ENCODE assay signal across 1 cellular context in genomic region chr2:85383850-85384249, GRCh38.
TF ChIP-seq lines count a peak whose summit lies in the region.

No MANE protein-coding gene starts in this region.

TF ChIP-seq in HCT116, 20 proteins besides CTCF, POLR2A, EP300 and RAD21 (continued from another document):
- TF ChIP-seq POLR2AphosphoS5 (IDR thresholded peaks at IDR 0.05; ENCODE audit: low read depth, low read length) (no peak), SRF (IDR thresholded peaks at IDR 0.05; ENCODE audit: low read depth) (no peak), ZFX (IDR thresholded peaks at IDR 0.05) (no peak), YY1 (IDR thresholded peaks at IDR 0.05; ENCODE audit: extremely low read depth, insufficient replicate concordance, low read depth, low read length) (no peak), SIN3A (IDR thresholded peaks at IDR 0.05; ENCODE audit: low read depth) (no peak), FOSL1 (IDR thresholded peaks at IDR 0.05; ENCODE audit: low read depth) (no peak)
- TF ChIP-seq, protein P1, sequence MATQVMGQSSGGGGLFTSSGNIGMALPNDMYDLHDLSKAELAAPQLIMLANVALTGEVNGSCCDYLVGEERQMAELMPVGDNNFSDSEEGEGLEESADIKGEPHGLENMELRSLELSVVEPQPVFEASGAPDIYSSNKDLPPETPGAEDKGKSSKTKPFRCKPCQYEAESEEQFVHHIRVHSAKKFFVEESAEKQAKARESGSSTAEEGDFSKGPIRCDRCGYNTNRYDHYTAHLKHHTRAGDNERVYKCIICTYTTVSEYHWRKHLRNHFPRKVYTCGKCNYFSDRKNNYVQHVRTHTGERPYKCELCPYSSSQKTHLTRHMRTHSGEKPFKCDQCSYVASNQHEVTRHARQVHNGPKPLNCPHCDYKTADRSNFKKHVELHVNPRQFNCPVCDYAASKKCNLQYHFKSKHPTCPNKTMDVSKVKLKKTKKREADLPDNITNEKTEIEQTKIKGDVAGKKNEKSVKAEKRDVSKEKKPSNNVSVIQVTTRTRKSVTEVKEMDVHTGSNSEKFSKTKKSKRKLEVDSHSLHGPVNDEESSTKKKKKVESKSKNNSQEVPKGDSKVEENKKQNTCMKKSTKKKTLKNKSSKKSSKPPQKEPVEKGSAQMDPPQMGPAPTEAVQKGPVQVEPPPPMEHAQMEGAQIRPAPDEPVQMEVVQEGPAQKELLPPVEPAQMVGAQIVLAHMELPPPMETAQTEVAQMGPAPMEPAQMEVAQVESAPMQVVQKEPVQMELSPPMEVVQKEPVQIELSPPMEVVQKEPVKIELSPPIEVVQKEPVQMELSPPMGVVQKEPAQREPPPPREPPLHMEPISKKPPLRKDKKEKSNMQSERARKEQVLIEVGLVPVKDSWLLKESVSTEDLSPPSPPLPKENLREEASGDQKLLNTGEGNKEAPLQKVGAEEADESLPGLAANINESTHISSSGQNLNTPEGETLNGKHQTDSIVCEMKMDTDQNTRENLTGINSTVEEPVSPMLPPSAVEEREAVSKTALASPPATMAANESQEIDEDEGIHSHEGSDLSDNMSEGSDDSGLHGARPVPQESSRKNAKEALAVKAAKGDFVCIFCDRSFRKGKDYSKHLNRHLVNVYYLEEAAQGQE (IDR thresholded peaks at IDR 0.05; ENCODE audit: low read depth): no peak
- TF ChIP-seq, protein P2, sequence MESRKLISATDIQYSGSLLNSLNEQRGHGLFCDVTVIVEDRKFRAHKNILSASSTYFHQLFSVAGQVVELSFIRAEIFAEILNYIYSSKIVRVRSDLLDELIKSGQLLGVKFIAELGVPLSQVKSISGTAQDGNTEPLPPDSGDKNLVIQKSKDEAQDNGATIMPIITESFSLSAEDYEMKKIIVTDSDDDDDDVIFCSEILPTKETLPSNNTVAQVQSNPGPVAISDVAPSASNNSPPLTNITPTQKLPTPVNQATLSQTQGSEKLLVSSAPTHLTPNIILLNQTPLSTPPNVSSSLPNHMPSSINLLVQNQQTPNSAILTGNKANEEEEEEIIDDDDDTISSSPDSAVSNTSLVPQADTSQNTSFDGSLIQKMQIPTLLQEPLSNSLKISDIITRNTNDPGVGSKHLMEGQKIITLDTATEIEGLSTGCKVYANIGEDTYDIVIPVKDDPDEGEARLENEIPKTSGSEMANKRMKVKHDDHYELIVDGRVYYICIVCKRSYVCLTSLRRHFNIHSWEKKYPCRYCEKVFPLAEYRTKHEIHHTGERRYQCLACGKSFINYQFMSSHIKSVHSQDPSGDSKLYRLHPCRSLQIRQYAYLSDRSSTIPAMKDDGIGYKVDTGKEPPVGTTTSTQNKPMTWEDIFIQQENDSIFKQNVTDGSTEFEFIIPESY (IDR thresholded peaks at IDR 0.05; ENCODE audit: extremely low read depth, insufficient replicate concordance, low read length): no peak
TF ChIP-seq in HCT116: peak in this region for 0.
